Comparison of ENCODE assay signal across 1 cellular context in genomic region chr7:105032553-105033214, GRCh38.
TF ChIP-seq lines count a peak whose summit lies in the region.

No MANE protein-coding gene starts in this region.

TF ChIP-seq in HepG2, 621 proteins besides CTCF, POLR2A, EP300 and RAD21:
- no peak for TF ChIP-seq ZNF773 (CRISPR knock-in tag; IDR thresholded peaks at IDR 0.05; ENCODE audit: borderline replicate concordance)
- no peak for TF ChIP-seq MTERF4 (CRISPR knock-in tag; IDR thresholded peaks at IDR 0.05)
- no peak for TF ChIP-seq ZNF30 (CRISPR knock-in tag; IDR thresholded peaks at IDR 0.05)
- TF ChIP-seq ZNF770 (CRISPR knock-in tag; IDR thresholded peaks at IDR 0.05), result peak; percentile 82
- TF ChIP-seq SIN3A (IDR thresholded peaks at IDR 0.05; ENCODE audit: borderline replicate concordance, low read depth, low read length), result no peak
- TF ChIP-seq ZNF367 (CRISPR knock-in tag; IDR thresholded peaks at IDR 0.05; ENCODE audit: borderline replicate concordance), result no peak
